Comparison of ENCODE assay signal across 26 cellular contexts in the genomic region with DNA sequence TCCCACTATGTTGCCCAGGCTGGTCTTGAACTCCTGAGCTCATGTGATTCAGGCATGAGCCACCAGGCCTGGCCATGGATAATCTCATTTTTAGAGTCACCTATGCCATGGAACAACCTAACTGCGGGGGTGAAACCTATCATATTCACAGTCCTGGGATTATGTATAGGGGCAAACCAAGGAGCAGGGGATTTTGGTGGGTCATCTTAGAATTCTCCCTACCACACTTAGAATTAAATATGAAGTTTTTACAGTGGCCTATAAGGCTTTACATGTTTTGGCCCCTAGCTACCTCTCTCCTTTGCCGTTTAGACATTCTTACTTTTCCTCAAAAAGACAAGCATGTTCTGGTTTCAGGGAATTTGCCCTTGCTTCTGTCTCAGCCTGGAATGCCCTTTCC.
"Had no signal": no experiment of that assay in that cellular context is flagged by ENCODE, and none has a peak within 500 bp of the region (broad histone marks: within the 10 kb centered on the region; RNA-seq: fewer than 3 reads in every experiment).

No MANE protein-coding gene starts in this region.

- H3K9me3 ChIP-seq: ascending aorta, body of pancreas, Peyer's patch had no signal

- H3K27me3 ChIP-seq: ascending aorta, body of pancreas, Peyer's patch had no signal

- H3K9me3 Mint-ChIP-seq: activated naive CD4-positive, alpha-beta T cell treated with anti-CD3 and anti-CD28 coated beads, Interleukin-2, amount 50 U/mL, for 72 hours; activated naive CD8-positive, alpha-beta T cell treated with anti-CD3 and anti-CD28 coated beads, Interleukin-2, amount 50 U/mL, for 24 hours had no signal

- H3K27me3 Mint-ChIP-seq: activated naive CD8-positive, alpha-beta T cell treated with anti-CD3 and anti-CD28 coated beads, Interleukin-2, amount 50 U/mL, for 24 hours had no signal

- H3K4me3 ChIP-seq: ascending aorta, body of pancreas, Peyer's patch had no signal

- H3K4me1 Mint-ChIP-seq: activated naive CD8-positive, alpha-beta T cell treated with anti-CD3 and anti-CD28 coated beads, Interleukin-2, amount 50 U/mL, for 24 hours had no signal

- H3K27ac Mint-ChIP-seq: activated CD8-positive, alpha-beta T cell treated with anti-CD3 and anti-CD28 coated beads, Interleukin-2, amount 10 ng/mL, durations not matched to agents 7 days and 5 days; activated naive CD4-positive, alpha-beta T cell treated with anti-CD3 and anti-CD28 coated beads, Interleukin-2, amount 50 U/mL, for 72 hours; activated naive CD8-positive, alpha-beta T cell treated with anti-CD3 and anti-CD28 coated beads, Interleukin-2, amount 50 U/mL, for 24 hours; T-helper 17 cell; WTC11 had no signal

- ATAC-seq: activated CD8-positive, alpha-beta T cell treated with anti-CD3 and anti-CD28 coated beads, Interleukin-2, amount 10 ng/mL, durations not matched to agents 7 days and 5 days; activated naive CD4-positive, alpha-beta T cell treated with anti-CD3 and anti-CD28 coated beads, Interleukin-2, amount 50 U/mL, for 72 hours; activated naive CD8-positive, alpha-beta T cell treated with anti-CD3 and anti-CD28 coated beads, Interleukin-2, amount 50 U/mL, for 24 hours; body of pancreas; T-helper 17 cell; WTC11 had no signal

- DNase-seq: activated CD4-positive, alpha-beta T cell treated with anti-CD3 and anti-CD28 coated beads for 48 hours; activated CD4-positive, alpha-beta T cell treated with anti-CD3 and anti-CD28 coated beads, Interleukin-2, amount 50 U/mL, for 4 hours; activated CD4-positive, CD25-positive, alpha-beta regulatory T cell treated with anti-CD3 and anti-CD28 coated beads, Interleukin-2, amount 50 U/mL, for 72 hours; activated CD8-positive, alpha-beta T cell treated with anti-CD3 and anti-CD28 coated beads, Interleukin-2, amount 10 ng/mL, durations not matched to agents 7 days and 5 days; activated naive CD4-positive, alpha-beta T cell treated with Interleukin-2 at 50 U/mL for 16 hours; activated naive CD8-positive, alpha-beta T cell treated with anti-CD3 and anti-CD28 coated beads, Interleukin-2, amount 50 U/mL, for 24 hours; amniotic stem cell; body of pancreas; Karpas-422; MM.1S; NCI-H1105; NCI-H1436; NCI-H1694 treated with DMSO at 0.1 percent for 48 hours; NCI-H2029 treated with DMSO at 0.1 percent for 48 hours; NCI-H345; NCI-H510A; NCI-H69; NK-92 treated with Interleukin-12 subunit alpha and Interleukin-12 subunit beta, amount 100 ng/mL, for 24 hours; SHP77 treated with DMSO at 0.1 percent for 48 hours; T-helper 17 cell; T-helper 9 cell had no signal

- H3K36me3 Mint-ChIP-seq: activated naive CD4-positive, alpha-beta T cell treated with anti-CD3 and anti-CD28 coated beads, Interleukin-2, amount 50 U/mL, for 72 hours; WTC11 had no signal

- H3K4me3 Mint-ChIP-seq: activated CD8-positive, alpha-beta T cell treated with anti-CD3 and anti-CD28 coated beads, Interleukin-2, amount 10 ng/mL, durations not matched to agents 7 days and 5 days; activated naive CD8-positive, alpha-beta T cell treated with anti-CD3 and anti-CD28 coated beads, Interleukin-2, amount 50 U/mL, for 24 hours; T-helper 17 cell; WTC11 had no signal

- H3K4me1 ChIP-seq: ascending aorta, body of pancreas, Peyer's patch had no signal

- H3K36me3 ChIP-seq: ascending aorta, Peyer's patch had no signal

- H3K27ac ChIP-seq: ascending aorta, body of pancreas, Peyer's patch, RWPE1 had no signal
